In genomic region chr10:100730739-100731602, GRCh38 we compare ENCODE assay signal across 10 cellular contexts. TPM values are rescaled to one million over a fixed set of nuclear protein-coding genes. Genes with fewer than 3 reads are reported as not detected.
A peak's percentile ranks its signal among the peaks of the same experiment; 100 is the strongest.
DNase-seq lines count a peak whose midpoint lies in the region; ATAC-seq and TF ChIP-seq lines count a peak whose summit lies in the region.
"Had no signal": no experiment of that assay in that cellular context is flagged by ENCODE, and none has a peak within 500 bp of the region (broad histone marks: within the 10 kb centered on the region; RNA-seq: fewer than 3 reads in every experiment).

No MANE protein-coding gene starts in this region.

- H3K4me3 ChIP-seq in CD8-positive, alpha-beta T cell (ENCODE audit: low read depth, low read length), result peak overlapping the region; percentile 41
- H3K4me3 ChIP-seq in mammary epithelial cell (replicated peaks in 1 of 3; ENCODE audit: insufficient read depth in 1 of 3, low read depth in 2 of 3, low read length in 3 of 3), result peak overlapping the region in 1 of 3 experiments; percentile 1

- H3K4me1 ChIP-seq in CD8-positive, alpha-beta T cell (ENCODE audit: insufficient read depth, low read length), result peaks cover 28% of the 10 kb centered on the region
- peaks cover 15% of the 10 kb centered on the region for H3K4me1 ChIP-seq in mammary epithelial cell (ENCODE audit: insufficient read depth, low read length)

- H3K4me1 Mint-ChIP-seq in CD8-positive, alpha-beta T cell (ENCODE audit: low read depth), result peaks cover 31% of the 10 kb centered on the region
- H3K4me1 Mint-ChIP-seq in natural killer cell treated with Interleukin-12 subunit alpha and Interleukin-12 subunit beta and Interleukin-15 and Interleukin-18, amount 100 ng/mL, for 72 hours (ENCODE audit: low read depth in 2 of 2), result peaks cover 33 to 37% of the 10 kb centered on the region in 2 donors

- no peaks in the 10 kb centered on the region for H3K9me3 ChIP-seq in CD8-positive, alpha-beta T cell (ENCODE audit: low read length)
- H3K9me3 ChIP-seq in mammary epithelial cell (replicated peaks; ENCODE audit: insufficient read depth, low read length), result no peaks in the 10 kb centered on the region

- H3K4me3 Mint-ChIP-seq in CD8-positive, alpha-beta T cell, result peak overlapping the region; percentile 45
- H3K4me3 Mint-ChIP-seq in natural killer cell treated with Interleukin-12 subunit alpha and Interleukin-12 subunit beta and Interleukin-15 and Interleukin-18, amount 100 ng/mL, for 72 hours, result peak overlapping the region; percentile 19

- no peaks in the 10 kb centered on the region for H3K79me2 ChIP-seq in mammary epithelial cell (ENCODE audit: insufficient read depth, low read length)

- H3K4me2 ChIP-seq in mammary epithelial cell (ENCODE audit: insufficient read depth, low read depth, low read length), result peak overlapping the region; percentile 65

- TF ChIP-seq CTCF in CD8-positive, alpha-beta T cell (IDR thresholded peaks at IDR 0.05), result no peak
- TF ChIP-seq CTCF in mammary epithelial cell (conservative IDR thresholded peaks at IDR 0.05 in 1 of 2, IDR thresholded peaks at IDR 0.05 in 1 of 2; ENCODE audit: extremely low read depth in 1 of 2, insufficient read depth in 1 of 2, low read depth in 1 of 2, low read length in 2 of 2), result no peak

- in situ Hi-C loops in KBM-7 (cut with MboI; ENCODE audit: low pct_unique_long_range_greater_than_20kb, low sequenced_read_pairs), result no loop called here
- in situ Hi-C loops in mammary epithelial cell (cut with MboI; ENCODE audit: low sequenced_read_pairs in 2 of 2), result no loop called here

- no TSS peak for BruUV-seq in mammary epithelial cell (replicated peaks; lab: Mats Ljungman, UMichigan)

- ATAC-seq in CD8-positive, alpha-beta T cell, result peak; percentile 59
- peak; percentile 66 for ATAC-seq in GM19455 (IDR thresholded peaks at IDR 0.05; ENCODE audit: unreplicated experiment)
- peak; percentile 63 to 79 for ATAC-seq in natural killer cell treated with Interleukin-12 subunit alpha and Interleukin-12 subunit beta and Interleukin-15 and Interleukin-18, amount 100 ng/mL, for 72 hours
- no peak for ATAC-seq in GM18861 (IDR thresholded peaks at IDR 0.05; ENCODE audit: unreplicated experiment)

- DNase-seq in CD8-positive, alpha-beta T cell, result peak in 1 of 7 experiments; percentile 16
- DNase-seq in KBM-7 (peak; percentile 82), mammary epithelial cell (no peak), NCI-H1694 treated with DMSO at 0.1 percent for 48 hours (lab: John Stamatoyannopoulos, UW) (no peak), NCI-H1105 (lab: John Stamatoyannopoulos, UW) (no peak)
- peak; percentile 67 for DNase-seq in natural killer cell treated with Interleukin-12 subunit alpha and Interleukin-12 subunit beta and Interleukin-15 and Interleukin-18, amount 100 ng/mL, for 72 hours (ENCODE audit: low spot score)

- dilution Hi-C loops in mammary epithelial cell (cut with HindIII; ENCODE audit: low sequenced_read_pairs), result no loop called here

- 9% methylated on average over 37 of the region's 57 CpGs for WGBS in mammary epithelial cell (ENCODE audit: low coverage, missing lambda C conversion rate)

- no peak overlapping the region for H3K27ac Mint-ChIP-seq in CD8-positive, alpha-beta T cell
- H3K27ac Mint-ChIP-seq in natural killer cell treated with Interleukin-12 subunit alpha and Interleukin-12 subunit beta and Interleukin-15 and Interleukin-18, amount 100 ng/mL, for 72 hours, result no peak overlapping the region

- H4K20me1 ChIP-seq in mammary epithelial cell (ENCODE audit: insufficient read depth, low read length), result no peaks in the 10 kb centered on the region

- no peaks in the 10 kb centered on the region for H3K36me3 Mint-ChIP-seq in CD8-positive, alpha-beta T cell
- peaks cover 4% of the 10 kb centered on the region for H3K36me3 Mint-ChIP-seq in natural killer cell treated with Interleukin-12 subunit alpha and Interleukin-12 subunit beta and Interleukin-15 and Interleukin-18, amount 100 ng/mL, for 72 hours

- peaks cover 30% of the 10 kb centered on the region for H3K27me3 ChIP-seq in CD8-positive, alpha-beta T cell (ENCODE audit: insufficient read depth, low read length)
- peaks cover 48% of the 10 kb centered on the region for H3K27me3 ChIP-seq in mammary epithelial cell (ENCODE audit: insufficient read depth, low read length)

- POLR2A ChIA-PET in CD8-positive, alpha-beta T cell (lab: Charles Lee), result no interaction called here

- H2AFZ ChIP-seq in mammary epithelial cell (ENCODE audit: low read depth, low read length), result peak overlapping the region; percentile 28

- intact Hi-C loops in CD8-positive, alpha-beta T cell (cut with DNase I, micrococcal nuclease), result no loop called here
- intact Hi-C loops in mammary epithelial cell (cut with micrococcal nuclease), result no loop called here

- no peaks in the 10 kb centered on the region for H3K36me3 ChIP-seq in CD8-positive, alpha-beta T cell (ENCODE audit: insufficient read depth, low read length)
- H3K36me3 ChIP-seq in mammary epithelial cell (ENCODE audit: insufficient read depth, low read length), result no peaks in the 10 kb centered on the region

- no peaks in the 10 kb centered on the region for H3K9me3 Mint-ChIP-seq in CD8-positive, alpha-beta T cell
- no peaks in the 10 kb centered on the region for H3K9me3 Mint-ChIP-seq in natural killer cell treated with Interleukin-12 subunit alpha and Interleukin-12 subunit beta and Interleukin-15 and Interleukin-18, amount 100 ng/mL, for 72 hours

- CTCF ChIA-PET in CD8-positive, alpha-beta T cell (lab: Charles Lee), result no interaction called here
- CTCF ChIA-PET in mammary epithelial cell (lab: Charles Lee; ENCODE audit: low non-redundant PET), result no interaction called here

- no peak overlapping the region for H3K27ac ChIP-seq in CD8-positive, alpha-beta T cell (ENCODE audit: low read depth, low read length)
- no peak overlapping the region for H3K27ac ChIP-seq in mammary epithelial cell (ENCODE audit: insufficient read depth, low read depth, low read length)

- H3K27me3 Mint-ChIP-seq in CD8-positive, alpha-beta T cell (ENCODE audit: low read depth), result peaks cover 79% of the 10 kb centered on the region
- H3K27me3 Mint-ChIP-seq in natural killer cell treated with Interleukin-12 subunit alpha and Interleukin-12 subunit beta and Interleukin-15 and Interleukin-18, amount 100 ng/mL, for 72 hours, result peaks cover 57 to 85% of the 10 kb centered on the region in 2 donors

- no peak overlapping the region for H3K9ac ChIP-seq in mammary epithelial cell (ENCODE audit: insufficient read depth, low read length)

RNA-seq across cellular contexts. Expression of gene PAX2, which starts 14.4 kb away (rescaled TPM):
- not detected for total RNA-seq in CD8-positive, alpha-beta T cell
- not detected for total RNA-seq in mammary epithelial cell
- not detected for polyA plus RNA-seq in mammary epithelial cell
- not detected for polyA minus RNA-seq in mammary epithelial cell
- total RNA-seq in natural killer cell treated with Interleukin-12 subunit alpha and Interleukin-12 subunit beta and Interleukin-15 and Interleukin-18, amount 100 ng/mL, for 72 hours, result not detected
- total RNA-seq: HT1080, subcutaneous adipose tissue had no signal

Comparison
In these comparisons a context has a peak if more than half of its experiments do, and no peak if none do; other contexts are left out.
1. DNase-seq: peak in KBM-7 (single experiment) and natural killer cell treated with Interleukin-12 subunit alpha and Interleukin-12 subunit beta and Interleukin-15 and Interleukin-18, amount 100 ng/mL, for 72 hours (single experiment); none in mammary epithelial cell (single experiment), NCI-H1694 treated with DMSO at 0.1 percent for 48 hours (single experiment) and NCI-H1105 (single experiment).